Comparison of ENCODE assay signal across 9 cellular contexts in genomic region chr6:26543953-26544352, GRCh38. TPM values are rescaled to one million over a fixed set of nuclear protein-coding genes. Genes with fewer than 3 reads are reported as not detected.
A peak's percentile ranks its signal among the peaks of the same experiment; 100 is the strongest.
DNase-seq lines count a peak whose midpoint lies in the region; ATAC-seq, FAIRE-seq and TF ChIP-seq lines count a peak whose summit lies in the region.
"Had no signal": no experiment of that assay in that cellular context is flagged by ENCODE, and none has a peak within 500 bp of the region (broad histone marks: within the 10 kb centered on the region; RNA-seq: fewer than 3 reads in every experiment).

No MANE protein-coding gene starts in this region.

- peaks cover 33% of the 10 kb centered on the region for H3K4me1 Mint-ChIP-seq in stimulated activated effector memory CD8-positive, alpha-beta T cell treated with anti-CD3 and anti-CD28 coated beads, Interleukin-12 subunit alpha, Interleukin-12 subunit beta, amount 100 ng/mL, for 72 hours
- H3K4me1 Mint-ChIP-seq in activated CD4-positive, alpha-beta T cell treated with anti-CD3 and anti-CD28 coated beads, Interleukin-2, amount 10 ng/mL, durations not matched to agents 7 days and 5 days, result peaks cover 44% of the 10 kb centered on the region

- POLR2A ChIA-PET in H1 (lab: Charles Lee; ENCODE audit: partially characterized antibody), result interaction anchor here (1.0 kb wide), 1 partner anchor 10 kb away, joined by 3 read pairs; no protein-coding TSS in a partner anchor
- POLR2A ChIA-PET in activated CD4-positive, alpha-beta T cell treated with anti-CD3 and anti-CD28 coated beads, Interleukin-2, amount 10 ng/mL, durations not matched to agents 7 days and 5 days (lab: Charles Lee), result no interaction called here

- H3K9me2 ChIP-seq in OCI-LY1 (ENCODE audit: low read depth, low read length), result no peaks in the 10 kb centered on the region

- H3K4me1 ChIP-seq in OCI-LY1 (ENCODE audit: insufficient read depth, low read length, severe bottlenecking), result peaks cover 28% of the 10 kb centered on the region
- peaks cover 0 to 4% (median 3%) of the 10 kb centered on the region in 4 experiments; a peak in 5 of 7 replicates for H3K4me1 ChIP-seq in H1 (replicated peaks in 1 of 4; ENCODE audit: control insufficient read depth in 3 of 4, insufficient read depth in 4 of 4, low read length in 3 of 4)

- H3K4me2 ChIP-seq in OCI-LY1 (ENCODE audit: low read length) (no peak overlapping the region), H1 (ENCODE audit: insufficient read depth in 1 of 2, low read depth in 2 of 2, low read length in 2 of 2) (no peak overlapping the region)

- H3K27me3 ChIP-seq in OCI-LY1 (ENCODE audit: insufficient read depth, low read length) (no peaks in the 10 kb centered on the region), H1 (replicated peaks in 1 of 4; ENCODE audit: control insufficient read depth in 3 of 4, extremely low read depth in 1 of 4, insufficient read depth in 3 of 4, low read length in 3 of 4) (no peaks in the 10 kb centered on the region)

- H4K20me1 ChIP-seq in OCI-LY1 (ENCODE audit: insufficient read depth, low read length) (no peaks in the 10 kb centered on the region), H1 (replicated peaks in 1 of 2; ENCODE audit: control insufficient read depth in 1 of 2, insufficient read depth in 2 of 2, low read length in 2 of 2) (no peaks in the 10 kb centered on the region)

- H2AFZ ChIP-seq in OCI-LY1 (ENCODE audit: low read length) (no peak overlapping the region), H1 (ENCODE audit: low read length) (no peak overlapping the region)

- no peak overlapping the region for H3K18ac ChIP-seq in H1 (ENCODE audit: extremely low read depth, low read length)

- no peak overlapping the region for H4K8ac ChIP-seq in H1 (ENCODE audit: extremely low read depth, insufficient read depth, low read length)

- H2BK20ac ChIP-seq in H1 (ENCODE audit: low read length), result no peak overlapping the region

- DNase-seq in SIG-M5 treated with dmso at 0.1 percent for 504 hours (lab: John Stamatoyannopoulos, UW; ENCODE audit: unreplicated experiment) (peak; percentile 21), SIG-M5 (lab: John Stamatoyannopoulos, UW) (no peak), H1 (ENCODE audit: low read depth in 1 of 2, low spot score in 2 of 2) (no peak), omental fat pad (ENCODE audit: low spot score) (no peak)
- peak in 1 of 2 donors; percentile 36 for DNase-seq in stimulated activated effector memory CD8-positive, alpha-beta T cell treated with anti-CD3 and anti-CD28 coated beads, Interleukin-12 subunit alpha, Interleukin-12 subunit beta, amount 100 ng/mL, for 72 hours (ENCODE audit: low spot score in 2 of 2)
- no peak for DNase-seq in activated CD4-positive, alpha-beta T cell treated with anti-CD3 and anti-CD28 coated beads, Interleukin-2, amount 10 ng/mL, durations not matched to agents 7 days and 5 days

- no peak overlapping the region for H2AK5ac ChIP-seq in H1 (ENCODE audit: low read depth, low read length)

- H3F3A ChIP-seq in OCI-LY1 (ENCODE audit: insufficient read depth, low read length), result peaks cover 10% of the 10 kb centered on the region; the same call in 1 of the 2 replicates

- H3K9ac ChIP-seq in OCI-LY1 (ENCODE audit: low read length), result no peak overlapping the region
- no peak overlapping the region for H3K9ac ChIP-seq in H1 (replicated peaks in 1 of 4; ENCODE audit: extremely low read depth in 1 of 4, low read depth in 3 of 4, low read length in 3 of 4)

- TF ChIP-seq EP300 in H1 (IDR thresholded peaks at IDR 0.05; ENCODE audit: borderline replicate concordance in 1 of 2, low read depth in 2 of 2, low read length in 2 of 2), result no peak

- TF ChIP-seq CTCF in OCI-LY1 (IDR thresholded peaks at IDR 0.05; ENCODE audit: low read length) (peak; percentile 45), H1 (IDR thresholded peaks at IDR 0.05; ENCODE audit: control extremely low read depth in 1 of 3, insufficient read depth in 1 of 3, low read depth in 1 of 3, low read length in 3 of 3) (peak in 1 of 3 experiments; percentile 31; a peak in 2 of 4 replicates), omental fat pad (IDR thresholded peaks at IDR 0.05) (no peak)

- H2BK5ac ChIP-seq in H1 (ENCODE audit: low read depth, low read length), result no peak overlapping the region

- H3K23me2 ChIP-seq in H1 (ENCODE audit: low read depth, low read length), result peaks cover 5% of the 10 kb centered on the region; the same call in 1 of the 2 replicates

- no peaks in the 10 kb centered on the region for H3K27me3 Mint-ChIP-seq in activated CD4-positive, alpha-beta T cell treated with anti-CD3 and anti-CD28 coated beads, Interleukin-2, amount 10 ng/mL, durations not matched to agents 7 days and 5 days

- H3K9me3 ChIP-seq in OCI-LY1 (ENCODE audit: low read length) (no peaks in the 10 kb centered on the region), H1 (ENCODE audit: insufficient read depth in 2 of 2, low read depth in 1 of 2, low read length in 1 of 2) (no peaks in the 10 kb centered on the region)

- peak; percentile 55 for ATAC-seq in stimulated activated effector memory CD8-positive, alpha-beta T cell treated with anti-CD3 and anti-CD28 coated beads, Interleukin-12 subunit alpha, Interleukin-12 subunit beta, amount 100 ng/mL, for 72 hours
- ATAC-seq in omental fat pad (ENCODE audit: low FRiP score), result no peak
- no peak for ATAC-seq in GM21360 (IDR thresholded peaks at IDR 0.05; ENCODE audit: unreplicated experiment)

- peaks cover 90% of the 10 kb centered on the region for H3K36me3 Mint-ChIP-seq in stimulated activated effector memory CD8-positive, alpha-beta T cell treated with anti-CD3 and anti-CD28 coated beads, Interleukin-12 subunit alpha, Interleukin-12 subunit beta, amount 100 ng/mL, for 72 hours
- peaks cover 59% of the 10 kb centered on the region for H3K36me3 Mint-ChIP-seq in activated CD4-positive, alpha-beta T cell treated with anti-CD3 and anti-CD28 coated beads, Interleukin-2, amount 10 ng/mL, durations not matched to agents 7 days and 5 days (ENCODE audit: low read depth)

- no peak for FAIRE-seq in H1 (lab: Jason Lieb, UNC)

- H3K27ac ChIP-seq in OCI-LY1 (ENCODE audit: low read depth, low read length, poor library complexity, severe bottlenecking), result no peak overlapping the region
- no peak overlapping the region for H3K27ac ChIP-seq in H1 (ENCODE audit: low read depth, low read length)

- H4K5ac ChIP-seq in H1 (ENCODE audit: insufficient read length, low read depth, low read length), result no peak overlapping the region

- H3K4ac ChIP-seq in H1 (replicated peaks; ENCODE audit: insufficient read length, low read depth, low read length), result no peak overlapping the region

- H3K14ac ChIP-seq in H1 (ENCODE audit: insufficient read length), result no peak overlapping the region

- H3K79me1 ChIP-seq in H1 (ENCODE audit: low read depth, low read length), result no peaks in the 10 kb centered on the region; the same call in none of the 2 replicates

- H3K27ac Mint-ChIP-seq in stimulated activated effector memory CD8-positive, alpha-beta T cell treated with anti-CD3 and anti-CD28 coated beads, Interleukin-12 subunit alpha, Interleukin-12 subunit beta, amount 100 ng/mL, for 72 hours, result no peak overlapping the region
- H3K27ac Mint-ChIP-seq in activated CD4-positive, alpha-beta T cell treated with anti-CD3 and anti-CD28 coated beads, Interleukin-2, amount 10 ng/mL, durations not matched to agents 7 days and 5 days, result no peak overlapping the region

- H3K4me3 Mint-ChIP-seq in stimulated activated effector memory CD8-positive, alpha-beta T cell treated with anti-CD3 and anti-CD28 coated beads, Interleukin-12 subunit alpha, Interleukin-12 subunit beta, amount 100 ng/mL, for 72 hours, result no peak overlapping the region
- H3K4me3 Mint-ChIP-seq in activated CD4-positive, alpha-beta T cell treated with anti-CD3 and anti-CD28 coated beads, Interleukin-2, amount 10 ng/mL, durations not matched to agents 7 days and 5 days, result no peak overlapping the region

- no peak overlapping the region for H2BK15ac ChIP-seq in H1 (ENCODE audit: low read length)

- peak; percentile 17 to 22; a peak in 1 of 4 replicates for TF ChIP-seq RAD21 in H1 (IDR thresholded peaks at IDR 0.05 in 1 of 2, conservative IDR thresholded peaks at IDR 0.05 in 1 of 2; ENCODE audit: low read depth in 2 of 2, low read length in 2 of 2)

- CTCF ChIA-PET in H1 (lab: Charles Lee; ENCODE audit: partially characterized antibody), result interaction anchor here (0.6 to 1.0 kb wide), 5 partner anchors 30 to 74 kb away, joined by 3 to 4 read pairs (median 3); no protein-coding TSS in a partner anchor
- CTCF ChIA-PET in activated CD4-positive, alpha-beta T cell treated with anti-CD3 and anti-CD28 coated beads, Interleukin-2, amount 10 ng/mL, durations not matched to agents 7 days and 5 days (lab: Charles Lee), result interaction anchor here (0.6 to 0.7 kb wide), 2 partner anchors 13 to 30 kb away, joined by 3 to 4 read pairs; no protein-coding TSS in a partner anchor

- no peak overlapping the region for H4K91ac ChIP-seq in H1 (replicated peaks; ENCODE audit: insufficient read length, low read length)

- peaks cover 43% of the 10 kb centered on the region for H3K36me3 ChIP-seq in OCI-LY1 (ENCODE audit: insufficient read depth, low read length)
- peaks cover 0 to 21% (median 9%) of the 10 kb centered on the region in 4 experiments; a peak in 5 of 8 replicates for H3K36me3 ChIP-seq in H1 (ENCODE audit: control insufficient read depth in 2 of 4, insufficient read depth in 4 of 4, low read length in 3 of 4)

- no peak for TF ChIP-seq POLR2A in H1 (IDR thresholded peaks at IDR 0.05; ENCODE audit: control extremely low read depth in 1 of 2, low read depth in 2 of 2, low read length in 2 of 2)

- no peak overlapping the region for H2BK12ac ChIP-seq in H1 (ENCODE audit: low read depth, low read length)

- H3K56ac ChIP-seq in H1 (replicated peaks; ENCODE audit: insufficient read length, low read depth, low read length), result no peak overlapping the region

- H2BK120ac ChIP-seq in H1 (replicated peaks; ENCODE audit: low read depth, low read length), result no peak overlapping the region

- H3K23ac ChIP-seq in H1 (ENCODE audit: insufficient read length), result no peak overlapping the region

- no peak overlapping the region for H3K4me3 ChIP-seq in OCI-LY1 (ENCODE audit: low read depth, low read length, poor library complexity, severe bottlenecking)
- no peak overlapping the region for H3K4me3 ChIP-seq in H1 (ENCODE audit: extremely low read depth in 1 of 4, insufficient read depth in 2 of 4, low read depth in 3 of 4, low read length in 4 of 4)
- H3K4me3 ChIP-seq: lung had no signal

- no peaks in the 10 kb centered on the region for H3K9me3 Mint-ChIP-seq in stimulated activated effector memory CD8-positive, alpha-beta T cell treated with anti-CD3 and anti-CD28 coated beads, Interleukin-12 subunit alpha, Interleukin-12 subunit beta, amount 100 ng/mL, for 72 hours
- H3K9me3 Mint-ChIP-seq in activated CD4-positive, alpha-beta T cell treated with anti-CD3 and anti-CD28 coated beads, Interleukin-2, amount 10 ng/mL, durations not matched to agents 7 days and 5 days, result no peaks in the 10 kb centered on the region

- H3K79me2 ChIP-seq in OCI-LY1 (ENCODE audit: insufficient read depth, low read length) (peaks cover 18% of the 10 kb centered on the region), H1 (ENCODE audit: control insufficient read depth in 1 of 2, insufficient read depth in 2 of 2, low read length in 2 of 2) (peaks cover 0 to 22% of the 10 kb centered on the region in 2 experiments; a peak in 2 of 4 replicates)

RNA-seq across cellular contexts. Expression of gene HMGN4, which starts 5.8 kb away (rescaled TPM):
- 61.9 and 66.4 TPM in 2 replicates for total RNA-seq in H1 (2021; fragmentation: NEBNext Ultra II Directional; extraction: Animal tissue kit (Norgen Biotek cat#: 25700))
- polyA plus RNA-seq in H1 (2011; rRNA removed), result 18.3 and 23.4 TPM in 2 replicates
- 36.0 TPM for polyA plus RNA-seq in H1 (2011; cell fraction: cytosol; rRNA removed)
- polyA plus RNA-seq in H1 (2011; cell fraction: nucleus; rRNA removed), result 10.5 TPM
- 47.5 to 70.6 TPM (median 56.2 TPM) in 4 replicates for polyA plus RNA-seq in H1 (2012, experiment 1 of 2)
- polyA plus RNA-seq in H1 (2012, experiment 2 of 2), result 12.3 TPM
- 31.2 TPM for polyA plus RNA-seq in H1 (2013, experiment 1 of 2)
- 33.0 TPM for polyA plus RNA-seq in H1 (2013, experiment 2 of 2)
- polyA minus RNA-seq in H1 (2011; rRNA and poly(A)+ RNA removed), result 26.4 and 39.0 TPM in 2 replicates
- 23.9 TPM for polyA minus RNA-seq in H1 (2011; cell fraction: cytosol; rRNA and poly(A)+ RNA removed)
- 10.3 TPM for polyA minus RNA-seq in H1 (2011; cell fraction: nucleus; rRNA and poly(A)+ RNA removed)
- total RNA-seq in omental fat pad, result 10 to 100 TPM; 57.5 to 64.1 (median 61.1) TPM
- 10 to 100 TPM; 85.7 to 93.0 TPM for total RNA-seq in activated CD4-positive, alpha-beta T cell treated with anti-CD3 and anti-CD28 coated beads, Interleukin-2, amount 10 ng/mL, durations not matched to agents 7 days and 5 days

RNA-seq across cellular contexts. Expression of gene BTN1A1, which starts 43.9 kb away (rescaled TPM):
- total RNA-seq in H1 (2021; fragmentation: NEBNext Ultra II Directional; extraction: Animal tissue kit (Norgen Biotek cat#: 25700)), result 0.28 and 0.55 TPM in 2 replicates
- polyA plus RNA-seq in H1 (2011; rRNA removed), result 0.22 and 0.35 TPM in 2 replicates
- 0.30 TPM for polyA plus RNA-seq in H1 (2011; cell fraction: cytosol; rRNA removed)
- 0.21 TPM for polyA plus RNA-seq in H1 (2011; cell fraction: nucleus; rRNA removed)
- 0.23 to 0.55 TPM (median 0.37 TPM) in 4 replicates for polyA plus RNA-seq in H1 (2012, experiment 1 of 2)
- 0.26 TPM for polyA plus RNA-seq in H1 (2012, experiment 2 of 2)
- polyA plus RNA-seq in H1 (2013, experiment 1 of 2), result 0.51 TPM
- polyA plus RNA-seq in H1 (2013, experiment 2 of 2), result 0.63 TPM
- polyA minus RNA-seq in H1 (2011; rRNA and poly(A)+ RNA removed), result 0.10 and 0.32 TPM in 2 replicates
- polyA minus RNA-seq in H1 (2011; cell fraction: cytosol; rRNA and poly(A)+ RNA removed), result not detected
- polyA minus RNA-seq in H1 (2011; cell fraction: nucleus; rRNA and poly(A)+ RNA removed), result 0.30 TPM
- total RNA-seq in omental fat pad, result not detected
- total RNA-seq in activated CD4-positive, alpha-beta T cell treated with anti-CD3 and anti-CD28 coated beads, Interleukin-2, amount 10 ng/mL, durations not matched to agents 7 days and 5 days, result not detected

RNA-seq across cellular contexts. Expression of gene ABT1, which starts 52.8 kb away (rescaled TPM):
- 20.5 and 20.6 TPM in 2 replicates for total RNA-seq in H1 (2021; fragmentation: NEBNext Ultra II Directional; extraction: Animal tissue kit (Norgen Biotek cat#: 25700))
- polyA plus RNA-seq in H1 (2011; rRNA removed), result 28.4 and 30.7 TPM in 2 replicates
- 26.5 TPM for polyA plus RNA-seq in H1 (2011; cell fraction: cytosol; rRNA removed)
- 17.6 TPM for polyA plus RNA-seq in H1 (2011; cell fraction: nucleus; rRNA removed)
- 15.1 to 19.6 TPM (median 18.5 TPM) in 4 replicates for polyA plus RNA-seq in H1 (2012, experiment 1 of 2)
- 19.3 TPM for polyA plus RNA-seq in H1 (2012, experiment 2 of 2)
- polyA plus RNA-seq in H1 (2013, experiment 1 of 2), result 16.1 TPM
- 16.3 TPM for polyA plus RNA-seq in H1 (2013, experiment 2 of 2)
- polyA minus RNA-seq in H1 (2011; rRNA and poly(A)+ RNA removed), result 10.8 and 10.9 TPM in 2 replicates
- 10.6 TPM for polyA minus RNA-seq in H1 (2011; cell fraction: cytosol; rRNA and poly(A)+ RNA removed)
- 12.5 TPM for polyA minus RNA-seq in H1 (2011; cell fraction: nucleus; rRNA and poly(A)+ RNA removed)
- 10 to 100 TPM; 11.0 to 22.1 (median 13.5) TPM for total RNA-seq in omental fat pad
- 10 to 100 TPM; 24.9 to 27.4 TPM for total RNA-seq in activated CD4-positive, alpha-beta T cell treated with anti-CD3 and anti-CD28 coated beads, Interleukin-2, amount 10 ng/mL, durations not matched to agents 7 days and 5 days
